1 cellular context compared by ENCODE assay signal in genomic region chr5:177430972-177431316, GRCh38.
TF ChIP-seq lines count a peak whose summit lies in the region.

No MANE protein-coding gene starts in this region.

TF ChIP-seq in GM12891, 5 proteins besides CTCF, POLR2A, EP300 and RAD21:
- TF ChIP-seq POU2F2 (IDR thresholded peaks at IDR 0.05; ENCODE audit: low read depth, low read length) (no peak), SPI1 (IDR thresholded peaks at IDR 0.05; ENCODE audit: low read depth, low read length) (peak; percentile 29; the same call in 1 of the 2 replicates), POLR2AphosphoS5 (IDR thresholded peaks at IDR 0.05; ENCODE audit: low read depth, low read length) (no peak), PAX5 (IDR thresholded peaks at IDR 0.05; ENCODE audit: insufficient read depth, low read length, severe bottlenecking) (no peak)
